ENCODE assay signal across 8 cellular contexts in the genomic region with DNA sequence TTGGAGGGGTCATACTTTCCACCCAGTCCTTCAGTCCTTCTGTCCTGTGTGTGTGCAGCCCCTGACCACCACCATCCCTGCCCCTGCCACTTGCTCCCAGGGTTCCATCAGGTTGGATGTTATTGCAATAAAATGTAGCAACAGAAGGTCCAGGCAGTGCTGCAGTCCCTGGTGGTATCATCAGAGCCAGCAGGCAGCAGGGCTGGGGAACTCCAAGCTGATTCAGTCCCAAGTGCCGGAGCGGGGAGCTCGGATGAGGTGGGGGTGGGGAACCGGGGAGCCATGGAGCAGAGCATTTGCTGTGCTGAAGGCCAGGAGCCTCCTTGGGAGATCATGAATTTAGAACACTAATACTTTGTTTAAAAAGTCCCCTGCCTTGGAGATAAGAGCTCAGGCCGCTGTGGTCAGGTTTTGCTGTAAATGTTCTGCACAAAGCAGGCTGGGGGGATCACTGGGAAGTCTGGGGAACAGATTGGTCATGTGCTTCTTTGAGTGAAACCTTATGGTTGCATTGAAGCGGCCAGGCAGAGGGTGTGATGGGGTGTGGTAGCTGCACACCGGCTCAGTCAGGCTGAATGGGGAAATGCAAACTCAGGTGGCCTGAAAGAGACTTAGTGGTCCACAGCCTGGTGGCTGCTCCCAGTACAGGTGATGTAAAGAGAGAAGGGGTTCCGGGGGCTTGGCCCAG.
A peak's percentile ranks its signal among the peaks of the same experiment; 100 is the strongest.
DNase-seq lines count a peak whose midpoint lies in the region; ATAC-seq, FAIRE-seq and TF ChIP-seq lines count a peak whose summit lies in the region.

No MANE protein-coding gene starts in this region.

- intact Hi-C loops in Right ventricle myocardium superior (cut with DNase I) = no loop called here

- peaks cover 67% of the 10 kb centered on the region for H3K4me1 ChIP-seq in RWPE2 (ENCODE audit: insufficient read depth, poor library complexity, severe bottlenecking)
- H3K4me1 ChIP-seq in small intestine (ENCODE audit: control insufficient read depth in 2 of 2, insufficient read depth in 1 of 2, low read depth in 1 of 2, low read length in 1 of 2) = peaks cover 7 to 13% of the 10 kb centered on the region in 2 donors

- ATAC-seq in RWPE2 (ENCODE audit: low read depth) (no peak), Right ventricle myocardium superior (ENCODE audit: poor library complexity) (peak; percentile 28), GM19452 (IDR thresholded peaks at IDR 0.05; ENCODE audit: unreplicated experiment) (no peak)

- no peak overlapping the region for H3K4me3 ChIP-seq in RWPE2 (ENCODE audit: severe bottlenecking)
- H3K4me3 ChIP-seq in small intestine (ENCODE audit: low read depth in 1 of 2, low read length in 2 of 2) = no peak overlapping the region

- H3K9me3 ChIP-seq in RWPE2 (ENCODE audit: severe bottlenecking) (no peaks in the 10 kb centered on the region), small intestine (ENCODE audit: control insufficient read depth, low read depth) (no peaks in the 10 kb centered on the region)

- TF ChIP-seq CTCF in GM20000 (IDR thresholded peaks at IDR 0.05; ENCODE audit: extremely low read depth, missing control alignments) = no peak
- TF ChIP-seq CTCF in RWPE2 (IDR thresholded peaks at IDR 0.05; ENCODE audit: poor library complexity, severe bottlenecking) = no peak

- H3K36me3 ChIP-seq in RWPE2 (ENCODE audit: low read depth) (peaks cover 26% of the 10 kb centered on the region), small intestine (ENCODE audit: control insufficient read depth in 2 of 2, insufficient read depth in 2 of 2, low read length in 2 of 2) (no peaks in the 10 kb centered on the region)

- WGBS in small intestine, 3 donors = 41 to 56% (median 43%) methylated on average over 8 of the region's 8 CpGs

- DNase-seq in GM20000 (ENCODE audit: low spot score) (peak; percentile 64), RWPE2 (ENCODE audit: low spot score) (no peak), Right ventricle myocardium superior (peak; percentile 44), small intestine (peak; percentile 49), NCI-H1436 (lab: John Stamatoyannopoulos, UW) (no peak), UCSD-AML1 (lab: John Stamatoyannopoulos, UW; ENCODE audit: unreplicated experiment) (no peak), NK-92 (lab: John Stamatoyannopoulos, UW; ENCODE audit: unreplicated experiment) (no peak)

- H3K27ac ChIP-seq in RWPE2 (ENCODE audit: poor library complexity, severe bottlenecking) = peak overlapping the region; percentile 39
- peak overlapping the region in 1 of 2 donors; percentile 36 for H3K27ac ChIP-seq in small intestine (ENCODE audit: low read depth in 1 of 2, low read length in 1 of 2)

- H3K27me3 ChIP-seq in RWPE2 (ENCODE audit: insufficient read depth, poor library complexity, severe bottlenecking) (no peaks in the 10 kb centered on the region), small intestine (ENCODE audit: control insufficient read depth in 2 of 2, insufficient read depth in 2 of 2, low read length in 2 of 2) (no peaks in the 10 kb centered on the region)

- no peak for FAIRE-seq in small intestine (lab: Jason Lieb, UNC)

Comparison
In these comparisons a context has a peak if more than half of its experiments do, and no peak if none do; other contexts are left out.
1. DNase-seq: peak in GM20000 (single experiment), Right ventricle myocardium superior (single experiment) and small intestine (single experiment); none in RWPE2 (single experiment), NCI-H1436 (single experiment), UCSD-AML1 (single experiment) and NK-92 (single experiment).